13 cellular contexts compared by ENCODE assay signal in genomic region chr1:234277161-234277868, GRCh38.
DNase-seq lines count a peak whose midpoint lies in the region; ATAC-seq lines count a peak whose summit lies in the region.
"Had no signal": no experiment of that assay in that cellular context is flagged by ENCODE, and none has a peak within 500 bp of the region (broad histone marks: within the 10 kb centered on the region; RNA-seq: fewer than 3 reads in every experiment).

No MANE protein-coding gene starts in this region.

- H3K4me3 Mint-ChIP-seq in stimulated activated memory B cell treated with anti-CD40 and anti-IgM and Interleukin-4, amounts not matched to agents 10 μg/mL and 1 μg/mL and 100 μg/mL, for 72 hours: no peak overlapping the region
- H3K4me3 Mint-ChIP-seq: CD8-positive, alpha-beta T cell; GM23338; IgD-negative memory B cell had no signal

- ATAC-seq in HG02642 (IDR thresholded peaks at IDR 0.05; ENCODE audit: poor library complexity, unreplicated experiment): no peak
- no peak for ATAC-seq in stimulated activated memory B cell treated with anti-CD40 and anti-IgM and Interleukin-4, amounts not matched to agents 10 μg/mL and 1 μg/mL and 100 μg/mL, for 72 hours
- ATAC-seq in GM19351 (IDR thresholded peaks at IDR 0.05; ENCODE audit: unreplicated experiment): no peak
- ATAC-seq: A549; CD8-positive, alpha-beta T cell; GM23338 had no signal

- no peak overlapping the region for H3K27ac Mint-ChIP-seq in stimulated activated memory B cell treated with anti-CD40 and anti-IgM and Interleukin-4, amounts not matched to agents 10 μg/mL and 1 μg/mL and 100 μg/mL, for 72 hours
- H3K27ac Mint-ChIP-seq: CD8-positive, alpha-beta T cell; GM23338; IgD-negative memory B cell had no signal

- no peaks in the 10 kb centered on the region for H3K4me1 Mint-ChIP-seq in stimulated activated memory B cell treated with anti-CD40 and anti-IgM and Interleukin-4, amounts not matched to agents 10 μg/mL and 1 μg/mL and 100 μg/mL, for 72 hours

- no peaks in the 10 kb centered on the region for H3K9me3 Mint-ChIP-seq in stimulated activated memory B cell treated with anti-CD40 and anti-IgM and Interleukin-4, amounts not matched to agents 10 μg/mL and 1 μg/mL and 100 μg/mL, for 72 hours
- H3K9me3 Mint-ChIP-seq: CD8-positive, alpha-beta T cell; IgD-negative memory B cell had no signal

- H3K27me3 Mint-ChIP-seq in stimulated activated memory B cell treated with anti-CD40 and anti-IgM and Interleukin-4, amounts not matched to agents 10 μg/mL and 1 μg/mL and 100 μg/mL, for 72 hours: peaks cover 56% of the 10 kb centered on the region

- DNase-seq in cerebellar cortex (ENCODE audit: low spot score) (peak; percentile 58), foreskin melanocyte (peak; percentile 80), midbrain (lab: John Stamatoyannopoulos, UW) (peak; percentile 30), hepatic stellate cell (ENCODE audit: low spot score) (no peak)
- DNase-seq: CD8-positive, alpha-beta T cell; DMS53; H7 had no signal

- H3K36me3 Mint-ChIP-seq in stimulated activated memory B cell treated with anti-CD40 and anti-IgM and Interleukin-4, amounts not matched to agents 10 μg/mL and 1 μg/mL and 100 μg/mL, for 72 hours: no peaks in the 10 kb centered on the region
- H3K36me3 Mint-ChIP-seq: CD8-positive, alpha-beta T cell; IgD-negative memory B cell had no signal
